Comparison of ENCODE assay signal across 1 cellular context in genomic region chr16:84278968-84279367, GRCh38.
TF ChIP-seq lines count a peak whose summit lies in the region.

No MANE protein-coding gene starts in this region.

TF ChIP-seq in H1, 55 proteins besides CTCF, POLR2A, EP300 and RAD21:
- no peak for TF ChIP-seq CBX5 (IDR thresholded peaks at IDR 0.05; ENCODE audit: low read depth, low read length)
- TF ChIP-seq TBP (IDR thresholded peaks at IDR 0.05; ENCODE audit: low read depth, low read length) = 0 out of 2 replicates have a peak, but pooled peaks have one; percentile 14
- TF ChIP-seq MAX (IDR thresholded peaks at IDR 0.05) = peak; percentile 86
